8 cellular contexts compared by ENCODE assay signal in genomic region chr1:64966158-64966963, GRCh38. TPM values are rescaled to one million over a fixed set of nuclear protein-coding genes. Genes with fewer than 3 reads are reported as not detected.
DNase-seq lines count a peak whose midpoint lies in the region; ATAC-seq and TF ChIP-seq lines count a peak whose summit lies in the region.

Gene JAK1, minus strand, starts transcription at chr1:64966549. Its CDS starts 80,285 bp downstream, at chr1:64886264.

- H3K9me3 Mint-ChIP-seq in activated CD8-positive, alpha-beta memory T cell treated with anti-CD3 and anti-CD28 coated beads, Interleukin-2, amount 10 ng/mL, durations not matched to agents 7 days and 5 days (ENCODE audit: low read depth): no peaks in the 10 kb centered on the region
- no peaks in the 10 kb centered on the region for H3K9me3 Mint-ChIP-seq in endodermal cell

- H3K4me1 Mint-ChIP-seq in activated CD8-positive, alpha-beta memory T cell treated with anti-CD3 and anti-CD28 coated beads, Interleukin-2, amount 10 ng/mL, durations not matched to agents 7 days and 5 days: peaks cover 45% of the 10 kb centered on the region
- peaks cover 19% of the 10 kb centered on the region for H3K4me1 Mint-ChIP-seq in endodermal cell

- H3K4me3 ChIP-seq in HL-60 (replicated peaks; ENCODE audit: insufficient read depth, low read length) (peak within 1 kb of the TSS; percentile 72), endodermal cell (ENCODE audit: low read length) (peak within 1 kb of the TSS; percentile 93), mesodermal cell (ENCODE audit: extremely low read depth, insufficient read depth, low read length, poor library complexity, severe bottlenecking) (peak within 1 kb of the TSS; percentile 91)

- H3K9me3 ChIP-seq in endodermal cell (ENCODE audit: control insufficient read depth, low read length) (no peaks in the 10 kb centered on the region), mesodermal cell (ENCODE audit: control insufficient read depth, low read length) (no peaks in the 10 kb centered on the region)

- peak; percentile 98 for DNase-seq in COLO668 (lab: John Stamatoyannopoulos, UW; ENCODE audit: unreplicated experiment)
- DNase-seq in HL-60 (ENCODE audit: low read depth in 1 of 2, low spot score in 1 of 2): peak; percentile 52 to 68
- peak; percentile 50 to 89 for DNase-seq in NOMO-1 (lab: John Stamatoyannopoulos, UW; ENCODE audit: unreplicated experiment in 2 of 2)
- peak; percentile 91 for DNase-seq in activated CD8-positive, alpha-beta memory T cell treated with anti-CD3 and anti-CD28 coated beads, Interleukin-2, amount 10 ng/mL, durations not matched to agents 7 days and 5 days
- DNase-seq in endodermal cell: peak; percentile 95
- peak; percentile 90 for DNase-seq in stimulated activated CD8-positive, alpha-beta memory T cell treated with anti-CD3 and anti-CD28 coated beads, Interleukin-15, amount 100 ng/mL, for 24 hours (ENCODE audit: low read depth)

- WGBS in endodermal cell (ENCODE audit: insufficient coverage in 1 of 2, insufficient read length in 1 of 2), 2 experiments: 1% methylated on average over 47 to 100 of the region's 100 CpGs
- 0 to 1% methylated on average over 34 to 79 of the region's 100 CpGs for WGBS in mesodermal cell (ENCODE audit: insufficient coverage in 2 of 2), 2 experiments

- H3K4me3 Mint-ChIP-seq in activated CD8-positive, alpha-beta memory T cell treated with anti-CD3 and anti-CD28 coated beads, Interleukin-2, amount 10 ng/mL, durations not matched to agents 7 days and 5 days: peak within 1 kb of the TSS; percentile 90
- peak within 1 kb of the TSS; percentile 84 for H3K4me3 Mint-ChIP-seq in endodermal cell

- H3K27me3 ChIP-seq in HL-60 (ENCODE audit: insufficient read depth, poor library complexity, severe bottlenecking): peaks cover 2% of the 10 kb centered on the region
- no peaks in the 10 kb centered on the region for H3K27me3 ChIP-seq in endodermal cell (ENCODE audit: control insufficient read depth, insufficient read depth, low read length, poor library complexity, severe bottlenecking)

- H3K27ac ChIP-seq in HL-60 (replicated peaks) (peak within 1 kb of the TSS; percentile 42), endodermal cell (ENCODE audit: low read depth, low read length) (peak within 1 kb of the TSS; percentile 33), mesodermal cell (ENCODE audit: low read depth, low read length, severe bottlenecking) (peak within 1 kb of the TSS; percentile 90)

- CTCF ChIA-PET in activated CD8-positive, alpha-beta memory T cell treated with anti-CD3 and anti-CD28 coated beads, Interleukin-2, amount 10 ng/mL, durations not matched to agents 7 days and 5 days (lab: Charles Lee): interaction anchor here (0.8 to 1.8 kb wide), 9 partner anchors 13 to 139 kb away, joined by 3 to 8 read pairs (median 3); no protein-coding TSS in a partner anchor

- TF ChIP-seq CTCF in HL-60 (IDR thresholded peaks at IDR 0.05; ENCODE audit: insufficient read depth, low read length) (no peak), endodermal cell (conservative IDR thresholded peaks at IDR 0.05) (peak; percentile 21)

- H3K27ac Mint-ChIP-seq in activated CD8-positive, alpha-beta memory T cell treated with anti-CD3 and anti-CD28 coated beads, Interleukin-2, amount 10 ng/mL, durations not matched to agents 7 days and 5 days: peak within 1 kb of the TSS; percentile 92
- H3K27ac Mint-ChIP-seq in endodermal cell: peak within 1 kb of the TSS; percentile 91

- peaks cover 8% of the 10 kb centered on the region for H3K36me3 Mint-ChIP-seq in activated CD8-positive, alpha-beta memory T cell treated with anti-CD3 and anti-CD28 coated beads, Interleukin-2, amount 10 ng/mL, durations not matched to agents 7 days and 5 days
- no peaks in the 10 kb centered on the region for H3K36me3 Mint-ChIP-seq in endodermal cell (ENCODE audit: low read depth)

- ATAC-seq in GM19463 (IDR thresholded peaks at IDR 0.05; ENCODE audit: unreplicated experiment): peak; percentile 76
- peak; percentile 83 for ATAC-seq in activated CD8-positive, alpha-beta memory T cell treated with anti-CD3 and anti-CD28 coated beads, Interleukin-2, amount 10 ng/mL, durations not matched to agents 7 days and 5 days

- no peaks in the 10 kb centered on the region for H3K27me3 Mint-ChIP-seq in activated CD8-positive, alpha-beta memory T cell treated with anti-CD3 and anti-CD28 coated beads, Interleukin-2, amount 10 ng/mL, durations not matched to agents 7 days and 5 days
- H3K27me3 Mint-ChIP-seq in endodermal cell (ENCODE audit: insufficient read depth): peaks cover 29% of the 10 kb centered on the region

- H3K9ac ChIP-seq in endodermal cell (ENCODE audit: extremely low read depth, low read length, poor library complexity, severe bottlenecking): peak within 1 kb of the TSS; percentile 55

- H3K4me1 ChIP-seq in endodermal cell (ENCODE audit: control insufficient read depth, insufficient read depth, low read length) (no peaks in the 10 kb centered on the region), mesodermal cell (ENCODE audit: control insufficient read depth, insufficient read depth, low read length, poor library complexity, severe bottlenecking) (peaks cover 7% of the 10 kb centered on the region)

- no peaks in the 10 kb centered on the region for H3K36me3 ChIP-seq in endodermal cell (ENCODE audit: control insufficient read depth, insufficient read depth, low read length)
- H3K36me3 ChIP-seq in mesodermal cell (ENCODE audit: control insufficient read depth, insufficient read depth, low read length): no peaks in the 10 kb centered on the region

RNA-seq across cellular contexts. Expression of gene JAK1, which starts in this region (rescaled TPM):
- total RNA-seq in activated CD8-positive, alpha-beta memory T cell treated with anti-CD3 and anti-CD28 coated beads, Interleukin-2, amount 10 ng/mL, durations not matched to agents 7 days and 5 days: 100 to 1,000 TPM; 166 to 173 TPM
- total RNA-seq in endodermal cell: 10 to 100 TPM; 22.9 to 23.2 TPM
- polyA plus RNA-seq in endodermal cell (2013, experiment 1 of 2): 18.5 TPM
- 16.3 TPM for polyA plus RNA-seq in endodermal cell (2013, experiment 2 of 2)
- 57.4 TPM for polyA plus RNA-seq in mesodermal cell (2013, experiment 1 of 2)
- 53.1 TPM for polyA plus RNA-seq in mesodermal cell (2013, experiment 2 of 2)

Comparison
In these comparisons a context has a peak if more than half of its experiments do, and no peak if none do; other contexts are left out.
1. Peak in every context shown above with its lines: DNase-seq, ATAC-seq, H3K4me3 ChIP-seq and H3K27ac ChIP-seq.
2. RNA of gene JAK1 (total RNA-seq): 166 to 173 TPM in activated CD8-positive, alpha-beta memory T cell treated with anti-CD3 and anti-CD28 coated beads, Interleukin-2, amount 10 ng/mL, durations not matched to agents 7 days and 5 days; 22.9 to 23.2 TPM in endodermal cell; every median in the first group is over 4 times any median in the second.
3. H3K27ac ChIP-seq: peak in every context shown above with its lines; median percentile 90 in mesodermal cell; 42 in HL-60; 33 in endodermal cell.